In the genomic region with DNA sequence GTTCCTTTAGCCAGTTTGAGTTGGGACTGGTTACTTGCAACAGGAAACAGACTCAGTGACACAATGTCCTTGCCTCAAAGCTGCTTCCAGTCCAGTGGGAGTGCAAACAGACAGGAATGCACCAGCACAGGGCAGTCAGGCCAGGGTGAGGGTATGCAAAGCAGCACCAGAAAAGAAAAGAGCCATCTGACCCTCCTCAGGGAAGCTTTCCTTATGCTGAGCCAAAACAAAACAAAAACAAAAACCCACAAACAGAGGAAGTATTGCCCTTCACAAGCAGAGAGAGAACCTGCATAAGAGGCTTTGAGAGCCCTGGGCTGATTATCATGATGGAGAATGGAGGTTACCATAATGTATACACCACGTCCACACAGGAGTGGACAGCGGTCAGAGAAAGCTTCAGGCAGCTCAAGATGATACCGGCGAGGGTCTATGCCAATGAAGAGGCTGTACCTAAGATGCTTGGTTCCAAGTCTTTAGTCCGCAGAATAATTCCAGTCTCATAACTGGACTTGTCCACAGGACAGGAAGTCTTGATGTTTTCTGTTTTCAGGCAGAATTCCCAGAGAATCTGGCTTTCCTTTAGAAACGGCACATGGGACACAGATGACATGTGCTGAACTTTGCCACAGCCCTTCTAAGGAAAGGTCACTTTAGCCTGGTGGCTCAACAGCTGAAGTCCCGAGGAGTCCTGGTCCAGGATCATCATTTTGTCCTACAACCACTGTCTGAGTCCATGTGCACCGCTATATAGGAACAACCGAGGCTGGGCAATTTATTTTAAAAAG, we compare ENCODE assay signal across 14 cellular contexts.
DNase-seq lines count a peak whose midpoint lies in the region; ATAC-seq and TF ChIP-seq lines count a peak whose summit lies in the region.
"Had no signal": no experiment of that assay in that cellular context is flagged by ENCODE, and none has a peak within 500 bp of the region (broad histone marks: within the 10 kb centered on the region; RNA-seq: fewer than 3 reads in every experiment).

No MANE protein-coding gene starts in this region.

- intact Hi-C loops in heart right ventricle (cut with DNase I), result no loop called here
- intact Hi-C loops in activated T-helper 1 cell treated with anti-CD3 and anti-CD28 coated beads, Interleukin-12 subunit alpha, Interleukin-12 subunit beta, Interleukin-2, Interleukin-4 antibody, amounts not matched to agents 30 ng/mL and 10 ng/mL and 1 ng/mL, durations not matched to agents 14 hours and 24 hours and 36 hours (cut with micrococcal nuclease), result no loop called here

- ATAC-seq in GM18502 (IDR thresholded peaks at IDR 0.05; ENCODE audit: poor library complexity, unreplicated experiment), result peak; percentile 79
- ATAC-seq in GM19463 (IDR thresholded peaks at IDR 0.05; ENCODE audit: unreplicated experiment), result peak; percentile 79
- ATAC-seq in HG03064 (IDR thresholded peaks at IDR 0.05; ENCODE audit: low read depth, unreplicated experiment), result peak; percentile 84
- ATAC-seq in heart right ventricle, result peak in 5 of 8 donors; percentile 5 to 29 (median 25)
- no peak for ATAC-seq in effector memory CD8-positive, alpha-beta T cell (replicated peaks)

- DNase-seq in heart right ventricle, result no peak
- DNase-seq in effector memory CD8-positive, alpha-beta T cell, result no peak
- DNase-seq in activated T-helper 1 cell treated with anti-CD3 and anti-CD28 coated beads, Interleukin-12 subunit alpha, Interleukin-12 subunit beta, Interleukin-2, Interleukin-4 antibody, amounts not matched to agents 30 ng/mL and 10 ng/mL and 1 ng/mL, durations not matched to agents 14 hours and 24 hours and 36 hours (ENCODE audit: low spot score), result no peak
- no peak for DNase-seq in AML-193 (lab: John Stamatoyannopoulos, UW)
- DNase-seq in KBM-7, result no peak
- DNase-seq: activated CD4-positive, alpha-beta T cell treated with anti-CD3 and anti-CD28 coated beads for 4 hours; activated naive CD4-positive, alpha-beta T cell treated with anti-CD3 and anti-CD28 coated beads, Interleukin-2, amount 50 U/mL, for 16 hours; H7; stimulated activated CD4-positive, alpha-beta T cell treated with anti-CD3 and anti-CD28 coated beads, Interleukin-4, amount 100 ng/mL, for 1 hour had no signal

- no peak for TF ChIP-seq CTCF in heart right ventricle (IDR thresholded peaks at IDR 0.05)

- H3K9me3 ChIP-seq in heart right ventricle, result no peaks in the 10 kb centered on the region

- peaks cover 8 to 10% of the 10 kb centered on the region in 2 donors for H3K9me3 Mint-ChIP-seq in effector memory CD8-positive, alpha-beta T cell
- no peaks in the 10 kb centered on the region for H3K9me3 Mint-ChIP-seq in activated T-helper 1 cell treated with anti-CD3 and anti-CD28 coated beads, Interleukin-12 subunit alpha, Interleukin-12 subunit beta, Interleukin-2, Interleukin-4 antibody, amounts not matched to agents 30 ng/mL and 10 ng/mL and 1 ng/mL, durations not matched to agents 14 hours and 24 hours and 36 hours

- H3K27ac Mint-ChIP-seq in effector memory CD8-positive, alpha-beta T cell, result no peak overlapping the region
- no peak overlapping the region for H3K27ac Mint-ChIP-seq in activated T-helper 1 cell treated with anti-CD3 and anti-CD28 coated beads, Interleukin-12 subunit alpha, Interleukin-12 subunit beta, Interleukin-2, Interleukin-4 antibody, amounts not matched to agents 30 ng/mL and 10 ng/mL and 1 ng/mL, durations not matched to agents 14 hours and 24 hours and 36 hours

- H3K36me3 ChIP-seq in heart right ventricle, result peaks cover 0 to 47% (median 7%) of the 10 kb centered on the region in 9 donors

- H3K4me1 Mint-ChIP-seq in effector memory CD8-positive, alpha-beta T cell (ENCODE audit: low read depth in 2 of 2), result no peaks in the 10 kb centered on the region
- peaks cover 13% of the 10 kb centered on the region for H3K4me1 Mint-ChIP-seq in activated T-helper 1 cell treated with anti-CD3 and anti-CD28 coated beads, Interleukin-12 subunit alpha, Interleukin-12 subunit beta, Interleukin-2, Interleukin-4 antibody, amounts not matched to agents 30 ng/mL and 10 ng/mL and 1 ng/mL, durations not matched to agents 14 hours and 24 hours and 36 hours (ENCODE audit: low read depth)

- peaks cover 14 to 75% (median 55%) of the 10 kb centered on the region in 9 donors for H3K4me1 ChIP-seq in heart right ventricle

- no peaks in the 10 kb centered on the region for H3K36me3 Mint-ChIP-seq in effector memory CD8-positive, alpha-beta T cell (ENCODE audit: insufficient read depth)
- H3K36me3 Mint-ChIP-seq in activated T-helper 1 cell treated with anti-CD3 and anti-CD28 coated beads, Interleukin-12 subunit alpha, Interleukin-12 subunit beta, Interleukin-2, Interleukin-4 antibody, amounts not matched to agents 30 ng/mL and 10 ng/mL and 1 ng/mL, durations not matched to agents 14 hours and 24 hours and 36 hours (ENCODE audit: low read depth), result no peaks in the 10 kb centered on the region

- H3K27me3 ChIP-seq in heart right ventricle, result no peaks in the 10 kb centered on the region

- H3K4me3 ChIP-seq in heart right ventricle, result no peak overlapping the region
- H3K4me3 ChIP-seq: lung had no signal

- in situ Hi-C loops in KBM-7 (cut with MboI; ENCODE audit: low pct_unique_long_range_greater_than_20kb, low sequenced_read_pairs), result no loop called here

- no peaks in the 10 kb centered on the region for H3K27me3 Mint-ChIP-seq in effector memory CD8-positive, alpha-beta T cell
- H3K27me3 Mint-ChIP-seq in activated T-helper 1 cell treated with anti-CD3 and anti-CD28 coated beads, Interleukin-12 subunit alpha, Interleukin-12 subunit beta, Interleukin-2, Interleukin-4 antibody, amounts not matched to agents 30 ng/mL and 10 ng/mL and 1 ng/mL, durations not matched to agents 14 hours and 24 hours and 36 hours (ENCODE audit: insufficient read depth), result peaks cover 2% of the 10 kb centered on the region

- peak overlapping the region in 8 of 10 donors; percentile 37 to 90 (median 67) for H3K27ac ChIP-seq in heart right ventricle
- H3K27ac ChIP-seq: parathyroid adenoma had no signal

- 67 to 75% methylated on average over 9 of the region's 9 CpGs for WGBS in heart right ventricle, 2 donors

- no peak overlapping the region for H3K4me3 Mint-ChIP-seq in effector memory CD8-positive, alpha-beta T cell
- no peak overlapping the region for H3K4me3 Mint-ChIP-seq in activated T-helper 1 cell treated with anti-CD3 and anti-CD28 coated beads, Interleukin-12 subunit alpha, Interleukin-12 subunit beta, Interleukin-2, Interleukin-4 antibody, amounts not matched to agents 30 ng/mL and 10 ng/mL and 1 ng/mL, durations not matched to agents 14 hours and 24 hours and 36 hours
